ENCODE assay signal across 9 cellular contexts in the genomic region with DNA sequence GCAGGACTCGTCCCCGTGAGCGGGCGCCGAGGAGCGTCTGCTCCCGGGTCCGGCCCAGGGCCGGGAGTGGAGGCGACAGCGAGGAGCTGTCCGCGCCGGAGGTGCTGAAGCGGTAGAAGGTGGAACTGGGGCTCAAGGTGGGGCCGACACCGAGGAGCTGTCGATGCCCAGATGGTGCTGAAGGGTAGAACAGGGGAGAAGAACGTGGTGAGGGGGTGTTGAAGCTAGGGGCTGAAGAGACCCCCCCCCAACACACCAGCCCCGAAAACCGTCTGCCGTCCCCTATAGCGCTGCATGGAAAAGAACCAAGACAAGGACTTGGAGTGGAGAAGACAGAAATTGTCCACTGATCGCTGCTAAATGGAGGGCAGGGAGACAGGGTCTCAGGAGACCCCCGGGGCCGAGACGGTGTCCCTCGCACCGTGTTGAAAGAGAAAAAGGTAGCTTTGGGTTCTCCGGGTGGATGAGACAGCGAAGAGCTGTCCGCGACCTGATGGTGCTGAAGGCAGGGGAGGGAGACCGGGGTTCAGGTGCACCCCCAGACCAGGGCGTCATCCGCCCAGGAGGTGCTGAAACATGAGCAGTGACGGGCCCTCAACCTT. TPM values are rescaled to one million over a fixed set of nuclear protein-coding genes. Genes with fewer than 3 reads are reported as not detected.
DNase-seq lines count a peak whose midpoint lies in the region; ATAC-seq and TF ChIP-seq lines count a peak whose summit lies in the region.
"Had no signal": no experiment of that assay in that cellular context is flagged by ENCODE, and none has a peak within 500 bp of the region (broad histone marks: within the 10 kb centered on the region; RNA-seq: fewer than 3 reads in every experiment).

No MANE protein-coding gene starts in this region.

- no peaks in the 10 kb centered on the region for H3K4me1 ChIP-seq in vagina

- peaks cover 63% of the 10 kb centered on the region for H3K27me3 Mint-ChIP-seq in activated T-cell treated with anti-CD3 and anti-CD28 coated beads, Interleukin-2, amount 50 U/mL, for 4 hours (ENCODE audit: low read depth)

- intact Hi-C loops in left ventricle myocardium superior (cut with micrococcal nuclease) (no loop called here), vagina (cut with DNase I) (no loop called here)

- no peaks in the 10 kb centered on the region for H3K36me3 Mint-ChIP-seq in activated T-cell treated with anti-CD3 and anti-CD28 coated beads, Interleukin-2, amount 50 U/mL, for 4 hours (ENCODE audit: insufficient read depth)

- peak in 1 of 2 donors; percentile 62 for ATAC-seq in activated T-cell treated with anti-CD3 and anti-CD28 coated beads, Interleukin-2, amount 50 U/mL, for 4 hours
- ATAC-seq in left ventricle myocardium superior (peak; percentile 45), HG03565 (IDR thresholded peaks at IDR 0.05; ENCODE audit: unreplicated experiment) (no peak)

- in situ Hi-C loops in brain microvascular endothelial cell (cut with HindIII; ENCODE audit: low pct_ligation_motif_present, low sequenced_read_pairs) = no loop called here

- no peak overlapping the region for H3K4me3 Mint-ChIP-seq in activated T-cell treated with anti-CD3 and anti-CD28 coated beads, Interleukin-2, amount 50 U/mL, for 4 hours

- no peak for TF ChIP-seq CTCF in GM10266 (IDR thresholded peaks at IDR 0.05; ENCODE audit: control insufficient read depth, insufficient read depth, low read depth, missing control alignments)
- no peak for TF ChIP-seq CTCF in vagina (IDR thresholded peaks at IDR 0.05)
- TF ChIP-seq CTCF in brain microvascular endothelial cell (IDR thresholded peaks at IDR 0.05; ENCODE audit: low read depth, low read length, missing control alignments) = no peak

- TF ChIP-seq POLR2A in vagina (IDR thresholded peaks at IDR 0.05) = no peak

- no peaks in the 10 kb centered on the region for H3K4me1 Mint-ChIP-seq in activated T-cell treated with anti-CD3 and anti-CD28 coated beads, Interleukin-2, amount 50 U/mL, for 4 hours (ENCODE audit: low read depth)

- H3K27ac ChIP-seq in vagina (no peak overlapping the region), brain microvascular endothelial cell (no peak overlapping the region)
- H3K27ac ChIP-seq: KMS-11 had no signal

- H3K36me3 ChIP-seq in vagina (no peaks in the 10 kb centered on the region), brain microvascular endothelial cell (replicated peaks) (no peaks in the 10 kb centered on the region)

- DNase-seq in GM10266 (ENCODE audit: extremely low spot score) (peak; percentile 80), NCI-H1092 (lab: John Stamatoyannopoulos, UW) (peak; percentile 18), left ventricle myocardium superior (peak; percentile 71), vagina (ENCODE audit: extremely low spot score in 2 of 2) (no peak), brain microvascular endothelial cell (no peak)
- DNase-seq in activated T-cell treated with anti-CD3 and anti-CD28 coated beads, Interleukin-2, amount 50 U/mL, for 4 hours = peak; percentile 21
- DNase-seq in stimulated activated CD4-positive, alpha-beta T cell treated with anti-CD3 and anti-CD28 coated beads, TNF-alpha, amount 100 ng/mL, for 48 hours (ENCODE audit: low read depth in 3 of 3) = peak in 2 of 3 donors; percentile 15 to 37

- no peaks in the 10 kb centered on the region for H3K9me3 Mint-ChIP-seq in activated T-cell treated with anti-CD3 and anti-CD28 coated beads, Interleukin-2, amount 50 U/mL, for 4 hours

- H3K27me3 ChIP-seq in vagina (peaks cover 5% of the 10 kb centered on the region), brain microvascular endothelial cell (replicated peaks) (peaks cover 3% of the 10 kb centered on the region)

- H3K9me3 ChIP-seq in vagina = peaks cover 6% of the 10 kb centered on the region

- H3K4me3 ChIP-seq in vagina = no peak overlapping the region
- no peak overlapping the region for H3K4me3 ChIP-seq in brain microvascular endothelial cell (ENCODE audit: low read depth, low read length)

RNA-seq across cellular contexts. Expression of gene PDE4C, which starts 7.1 kb away (rescaled TPM):
- not detected for total RNA-seq in activated T-cell treated with anti-CD3 and anti-CD28 coated beads, Interleukin-2, amount 50 U/mL, for 4 hours
- total RNA-seq in left ventricle myocardium superior = 1.2 TPM
- total RNA-seq in vagina = 0.98 TPM

RNA-seq across cellular contexts. Expression of gene RAB3A, which starts 29.5 kb away (rescaled TPM):
- 1 to 10 TPM; 3.6 to 8.0 (median 6.6) TPM for total RNA-seq in activated T-cell treated with anti-CD3 and anti-CD28 coated beads, Interleukin-2, amount 50 U/mL, for 4 hours
- total RNA-seq in left ventricle myocardium superior (35.5 TPM), vagina (5.6 TPM)

RNA-seq across cellular contexts. Expression of gene MPV17L2, which starts 40.3 kb away (rescaled TPM):
- 10 to 100 TPM; 33.9 to 39.7 (median 35.7) TPM for total RNA-seq in activated T-cell treated with anti-CD3 and anti-CD28 coated beads, Interleukin-2, amount 50 U/mL, for 4 hours
- total RNA-seq in left ventricle myocardium superior (9.0 TPM), vagina (10.3 TPM)

RNA-seq across cellular contexts. Expression of gene IQCN, which starts 40.9 kb away (rescaled TPM):
- total RNA-seq in activated T-cell treated with anti-CD3 and anti-CD28 coated beads, Interleukin-2, amount 50 U/mL, for 4 hours = under 1 TPM; 0.35 to 0.42 (median 0.38) TPM
- total RNA-seq in left ventricle myocardium superior (0.57 TPM), vagina (4.4 TPM)

RNA-seq across cellular contexts. Expression of gene JUND, which starts 48.1 kb away (rescaled TPM):
- 100 to 1,000 TPM; 232 to 244 (median 242) TPM for total RNA-seq in activated T-cell treated with anti-CD3 and anti-CD28 coated beads, Interleukin-2, amount 50 U/mL, for 4 hours
- 89.2 TPM for total RNA-seq in left ventricle myocardium superior
- total RNA-seq in vagina = 531 TPM

Comparison
In these comparisons a context has a peak if more than half of its experiments do, and no peak if none do; other contexts are left out.
1. DNase-seq: peak in GM10266 (single experiment), NCI-H1092 (single experiment), activated T-cell treated with anti-CD3 and anti-CD28 coated beads, Interleukin-2, amount 50 U/mL, for 4 hours (single experiment), left ventricle myocardium superior (single experiment) and stimulated activated CD4-positive, alpha-beta T cell treated with anti-CD3 and anti-CD28 coated beads, TNF-alpha, amount 100 ng/mL, for 48 hours (2 of 3); none in vagina (0 of 2) and brain microvascular endothelial cell (single experiment).